8 cellular contexts compared by ENCODE assay signal in genomic region chr5:91383956-91384300, GRCh38. TPM values are rescaled to one million over a fixed set of nuclear protein-coding genes. Genes with fewer than 3 reads are reported as not detected.
A peak's percentile ranks its signal among the peaks of the same experiment; 100 is the strongest.
DNase-seq lines count a peak whose midpoint lies in the region; ATAC-seq lines count a peak whose summit lies in the region.

No MANE protein-coding gene starts in this region.

- peak; percentile 41 for DNase-seq in activated naive CD4-positive, alpha-beta T cell treated with anti-CD3 and anti-CD28 coated beads for 36 hours
- no peak for DNase-seq in activated naive CD4-positive, alpha-beta T cell (lab: John Stamatoyannopoulos, UW)
- DNase-seq in RPMI7951 (ENCODE audit: low read depth) (peak; percentile 21), OCI-M2 (lab: John Stamatoyannopoulos, UW; ENCODE audit: unreplicated experiment) (no peak), T1000 (lab: John Stamatoyannopoulos, UW) (no peak)

- peak overlapping the region; percentile 97 for H3K4me3 Mint-ChIP-seq in activated naive CD4-positive, alpha-beta T cell treated with anti-CD3 and anti-CD28 coated beads for 36 hours

- H3K36me3 Mint-ChIP-seq in activated naive CD4-positive, alpha-beta T cell treated with anti-CD3 and anti-CD28 coated beads for 36 hours (ENCODE audit: low read depth): no peaks in the 10 kb centered on the region

- WGBS in ectodermal cell, 2 experiments: 2 to 7% methylated on average over 6 to 7 of the region's 7 CpGs

- H3K4me1 ChIP-seq in ectodermal cell (ENCODE audit: control insufficient read depth, insufficient read depth, low read length) (no peaks in the 10 kb centered on the region), muscle layer of duodenum (ENCODE audit: control insufficient read depth in 1 of 2, insufficient read depth in 2 of 2, low read length in 2 of 2) (peaks cover 8 to 10% of the 10 kb centered on the region in 2 donors)

- H3K27me3 ChIP-seq in ectodermal cell (ENCODE audit: control insufficient read depth, insufficient read depth, low read length, poor library complexity, severe bottlenecking) (no peaks in the 10 kb centered on the region), muscle layer of duodenum (ENCODE audit: low read depth, low read length) (no peaks in the 10 kb centered on the region)

- H3K4me3 ChIP-seq in ectodermal cell (ENCODE audit: insufficient read depth, low read depth, low read length) (peak overlapping the region; percentile 79), muscle layer of duodenum (ENCODE audit: low read depth in 1 of 2, low read length in 2 of 2) (peak overlapping the region; percentile 95 to 98)

- H3K27ac Mint-ChIP-seq in activated naive CD4-positive, alpha-beta T cell treated with anti-CD3 and anti-CD28 coated beads for 36 hours: peak overlapping the region; percentile 97

- intact Hi-C loops in activated naive CD4-positive, alpha-beta T cell treated with anti-CD3 and anti-CD28 coated beads for 36 hours (cut with micrococcal nuclease): loop anchor here (1.0 kb wide), 7 partner anchors 115 to 910 kb away; partner anchors contain the start of genes MBLAC2 and POLR3G

- H3K9me3 ChIP-seq in ectodermal cell (ENCODE audit: control insufficient read depth, low read length): no peaks in the 10 kb centered on the region
- H3K9me3 ChIP-seq in muscle layer of duodenum (ENCODE audit: control insufficient read depth in 1 of 2, low read length in 2 of 2): no peaks in the 10 kb centered on the region

- H3K9me3 Mint-ChIP-seq in activated naive CD4-positive, alpha-beta T cell treated with anti-CD3 and anti-CD28 coated beads for 36 hours: no peaks in the 10 kb centered on the region

- no peaks in the 10 kb centered on the region for H3K36me3 ChIP-seq in ectodermal cell (ENCODE audit: control insufficient read depth, insufficient read depth, low read length)
- H3K36me3 ChIP-seq in muscle layer of duodenum (ENCODE audit: control insufficient read depth in 1 of 2, insufficient read depth in 2 of 2, low read length in 2 of 2): peaks cover 0 to 4% of the 10 kb centered on the region in 2 donors

- no peaks in the 10 kb centered on the region for H3K27me3 Mint-ChIP-seq in activated naive CD4-positive, alpha-beta T cell treated with anti-CD3 and anti-CD28 coated beads for 36 hours (ENCODE audit: low read depth)

- peaks cover 11% of the 10 kb centered on the region for H3K4me1 Mint-ChIP-seq in activated naive CD4-positive, alpha-beta T cell treated with anti-CD3 and anti-CD28 coated beads for 36 hours (ENCODE audit: low read depth)

- CTCF ChIA-PET in activated naive CD4-positive, alpha-beta T cell treated with anti-CD3 and anti-CD28 coated beads for 36 hours (lab: Charles Lee): interaction anchor here (0.6 to 8.5 kb wide), 22 partner anchors 8 to 517 kb away, joined by 3 to 184 read pairs (median 16); no protein-coding TSS in a partner anchor

- ATAC-seq in HG02840 (IDR thresholded peaks at IDR 0.05; ENCODE audit: low FRiP score, unreplicated experiment): no peak

- H3K27ac ChIP-seq in ectodermal cell (ENCODE audit: insufficient read depth, low read depth, low read length, poor library complexity, severe bottlenecking): peak overlapping the region; percentile 100
- peak overlapping the region; percentile 100 for H3K27ac ChIP-seq in muscle layer of duodenum (ENCODE audit: low read length)

RNA-seq across cellular contexts. Expression of gene ARRDC3, which starts 0.8 kb away (rescaled TPM):
- total RNA-seq in activated naive CD4-positive, alpha-beta T cell treated with anti-CD3 and anti-CD28 coated beads for 36 hours: 10 to 100 TPM; 12.8 to 13.8 TPM
- total RNA-seq in RPMI7951 (2014; rRNA removed; shearing (Covaris generic)): 56.7 and 64.2 TPM in 2 replicates
- polyA plus RNA-seq in ectodermal cell (2013, experiment 1 of 4): 80.2 TPM
- 58.1 TPM for polyA plus RNA-seq in ectodermal cell (2013, experiment 2 of 4)
- polyA plus RNA-seq in ectodermal cell (2013, experiment 3 of 4): 49.8 TPM
- polyA plus RNA-seq in ectodermal cell (2013, experiment 4 of 4): 39.2 TPM

Comparison
In these comparisons a context has a peak if more than half of its experiments do, and no peak if none do; other contexts are left out.
1. DNase-seq: peak in activated naive CD4-positive, alpha-beta T cell treated with anti-CD3 and anti-CD28 coated beads for 36 hours (single experiment) and RPMI7951 (single experiment); none in activated naive CD4-positive, alpha-beta T cell (0 of 4), OCI-M2 (single experiment) and T1000 (single experiment).